Comparison of ENCODE assay signal across 10 cellular contexts in genomic region chr9:7150153-7150890, GRCh38.
DNase-seq lines count a peak whose midpoint lies in the region; ATAC-seq and TF ChIP-seq lines count a peak whose summit lies in the region.
"Had no signal": no experiment of that assay in that cellular context is flagged by ENCODE, and none has a peak within 500 bp of the region (broad histone marks: within the 10 kb centered on the region; RNA-seq: fewer than 3 reads in every experiment).

No MANE protein-coding gene starts in this region.

- 78% methylated on average over 8 of the region's 8 CpGs for WGBS in prostate gland

- no peak overlapping the region for H3K27ac ChIP-seq in prostate gland
- H3K27ac ChIP-seq: epithelial cell of prostate had no signal

- H3K27me3 ChIP-seq in prostate gland (replicated peaks; ENCODE audit: insufficient read depth) = no peaks in the 10 kb centered on the region

- no peak overlapping the region for H3K4me3 ChIP-seq in prostate gland

- H3K27ac Mint-ChIP-seq in activated naive CD8-positive, alpha-beta T cell = no peak overlapping the region
- H3K27ac Mint-ChIP-seq in activated naive CD8-positive, alpha-beta T cell treated with anti-CD3 and anti-CD28 coated beads, Interleukin-2, amount 50 U/mL, for 24 hours = no peak overlapping the region
- peak overlapping the region; percentile 55 for H3K27ac Mint-ChIP-seq in activated CD8-positive, alpha-beta T cell treated with anti-CD3 and anti-CD28 coated beads for 36 hours
- H3K27ac Mint-ChIP-seq in stimulated activated naive B cell treated with anti-CD40 and anti-IgM and Interleukin-4, amounts not matched to agents 10 μg/mL and 1 μg/mL and 100 μg/mL, for 72 hours = peak overlapping the region; percentile 59

- H3K27me3 Mint-ChIP-seq in activated naive CD8-positive, alpha-beta T cell = no peaks in the 10 kb centered on the region
- no peaks in the 10 kb centered on the region for H3K27me3 Mint-ChIP-seq in activated naive CD8-positive, alpha-beta T cell treated with anti-CD3 and anti-CD28 coated beads, Interleukin-2, amount 50 U/mL, for 24 hours
- no peaks in the 10 kb centered on the region for H3K27me3 Mint-ChIP-seq in activated CD8-positive, alpha-beta T cell treated with anti-CD3 and anti-CD28 coated beads for 36 hours
- H3K27me3 Mint-ChIP-seq in stimulated activated naive B cell treated with anti-CD40 and anti-IgM and Interleukin-4, amounts not matched to agents 10 μg/mL and 1 μg/mL and 100 μg/mL, for 72 hours = no peaks in the 10 kb centered on the region

- H3K4me1 Mint-ChIP-seq in activated naive CD8-positive, alpha-beta T cell (ENCODE audit: low read depth) = peaks cover 38% of the 10 kb centered on the region
- H3K4me1 Mint-ChIP-seq in activated naive CD8-positive, alpha-beta T cell treated with anti-CD3 and anti-CD28 coated beads, Interleukin-2, amount 50 U/mL, for 24 hours = peaks cover 22% of the 10 kb centered on the region
- H3K4me1 Mint-ChIP-seq in activated CD8-positive, alpha-beta T cell treated with anti-CD3 and anti-CD28 coated beads for 36 hours (ENCODE audit: low read depth) = peaks cover 29% of the 10 kb centered on the region
- peaks cover 24 to 39% of the 10 kb centered on the region in 2 donors for H3K4me1 Mint-ChIP-seq in stimulated activated naive B cell treated with anti-CD40 and anti-IgM and Interleukin-4, amounts not matched to agents 10 μg/mL and 1 μg/mL and 100 μg/mL, for 72 hours

- intact Hi-C loops in activated CD8-positive, alpha-beta T cell treated with anti-CD3 and anti-CD28 coated beads for 36 hours (cut with micrococcal nuclease) = no loop called here
- intact Hi-C loops in prostate gland (cut with DNase I) = no loop called here

- POLR2A ChIA-PET in activated CD8-positive, alpha-beta T cell treated with anti-CD3 and anti-CD28 coated beads for 36 hours (lab: Charles Lee) = no interaction called here

- no peak for ATAC-seq in activated naive CD8-positive, alpha-beta T cell treated with anti-CD3 and anti-CD28 coated beads, Interleukin-2, amount 50 U/mL, for 24 hours
- ATAC-seq in HG03469 (IDR thresholded peaks at IDR 0.05; ENCODE audit: unreplicated experiment) = peak; percentile 43
- no peak for ATAC-seq in activated CD8-positive, alpha-beta T cell treated with anti-CD3 and anti-CD28 coated beads for 36 hours
- peak; percentile 58 to 60 for ATAC-seq in stimulated activated naive B cell treated with anti-CD40 and anti-IgM and Interleukin-4, amounts not matched to agents 10 μg/mL and 1 μg/mL and 100 μg/mL, for 72 hours (replicated peaks)

- H3K36me3 ChIP-seq in prostate gland = no peaks in the 10 kb centered on the region

- H3K9me3 Mint-ChIP-seq in activated naive CD8-positive, alpha-beta T cell (ENCODE audit: low read depth) = no peaks in the 10 kb centered on the region
- H3K9me3 Mint-ChIP-seq in activated naive CD8-positive, alpha-beta T cell treated with anti-CD3 and anti-CD28 coated beads, Interleukin-2, amount 50 U/mL, for 24 hours = peaks cover 5% of the 10 kb centered on the region
- no peaks in the 10 kb centered on the region for H3K9me3 Mint-ChIP-seq in activated CD8-positive, alpha-beta T cell treated with anti-CD3 and anti-CD28 coated beads for 36 hours
- no peaks in the 10 kb centered on the region for H3K9me3 Mint-ChIP-seq in stimulated activated naive B cell treated with anti-CD40 and anti-IgM and Interleukin-4, amounts not matched to agents 10 μg/mL and 1 μg/mL and 100 μg/mL, for 72 hours

- no peaks in the 10 kb centered on the region for H3K4me1 ChIP-seq in prostate gland (replicated peaks)

- H3K36me3 Mint-ChIP-seq in activated naive CD8-positive, alpha-beta T cell = peaks cover 26% of the 10 kb centered on the region
- peaks cover 25% of the 10 kb centered on the region for H3K36me3 Mint-ChIP-seq in activated naive CD8-positive, alpha-beta T cell treated with anti-CD3 and anti-CD28 coated beads, Interleukin-2, amount 50 U/mL, for 24 hours (ENCODE audit: low read depth)
- H3K36me3 Mint-ChIP-seq in activated CD8-positive, alpha-beta T cell treated with anti-CD3 and anti-CD28 coated beads for 36 hours (ENCODE audit: low read depth) = peaks cover 30% of the 10 kb centered on the region
- peaks cover 44 to 75% of the 10 kb centered on the region in 2 donors for H3K36me3 Mint-ChIP-seq in stimulated activated naive B cell treated with anti-CD40 and anti-IgM and Interleukin-4, amounts not matched to agents 10 μg/mL and 1 μg/mL and 100 μg/mL, for 72 hours

- peak overlapping the region; percentile 21 for H3K4me3 Mint-ChIP-seq in activated naive CD8-positive, alpha-beta T cell
- no peak overlapping the region for H3K4me3 Mint-ChIP-seq in activated naive CD8-positive, alpha-beta T cell treated with anti-CD3 and anti-CD28 coated beads, Interleukin-2, amount 50 U/mL, for 24 hours
- H3K4me3 Mint-ChIP-seq in activated CD8-positive, alpha-beta T cell treated with anti-CD3 and anti-CD28 coated beads for 36 hours = no peak overlapping the region
- peak overlapping the region in 1 of 2 donors; percentile 8 for H3K4me3 Mint-ChIP-seq in stimulated activated naive B cell treated with anti-CD40 and anti-IgM and Interleukin-4, amounts not matched to agents 10 μg/mL and 1 μg/mL and 100 μg/mL, for 72 hours

- no peak for DNase-seq in activated naive CD8-positive, alpha-beta T cell treated with anti-CD3 and anti-CD28 coated beads, Interleukin-2, amount 50 U/mL, for 24 hours
- peak; percentile 6 for DNase-seq in activated CD8-positive, alpha-beta T cell treated with anti-CD3 and anti-CD28 coated beads for 36 hours
- no peak for DNase-seq in stimulated activated naive B cell treated with anti-CD40 and anti-IgM and Interleukin-4, amounts not matched to agents 10 μg/mL and 1 μg/mL and 100 μg/mL, for 72 hours
- no peak for DNase-seq in dermis blood vessel endothelial cell
- DNase-seq in SHP77 (lab: John Stamatoyannopoulos, UW) = no peak
- DNase-seq in prostate gland (ENCODE audit: low spot score) = no peak
- DNase-seq: IMR-90 had no signal

- CTCF ChIA-PET in activated CD8-positive, alpha-beta T cell treated with anti-CD3 and anti-CD28 coated beads for 36 hours (lab: Charles Lee) = interaction anchor here (1.1 kb wide), 1 partner anchor 98 kb away, joined by 3 read pairs; no protein-coding TSS in a partner anchor

- no peak for TF ChIP-seq POLR2A in prostate gland (IDR thresholded peaks at IDR 0.05)

- no peaks in the 10 kb centered on the region for H3K9me3 ChIP-seq in prostate gland

- no peak for TF ChIP-seq CTCF in activated CD8-positive, alpha-beta T cell treated with anti-CD3 and anti-CD28 coated beads for 36 hours (IDR thresholded peaks at IDR 0.05)
- TF ChIP-seq CTCF in prostate gland (IDR thresholded peaks at IDR 0.05) = no peak

Comparison
In these comparisons a context has a peak if more than half of its experiments do, and no peak if none do; other contexts are left out.
1. H3K27ac Mint-ChIP-seq: peak in activated CD8-positive, alpha-beta T cell treated with anti-CD3 and anti-CD28 coated beads for 36 hours (single experiment) and stimulated activated naive B cell treated with anti-CD40 and anti-IgM and Interleukin-4, amounts not matched to agents 10 μg/mL and 1 μg/mL and 100 μg/mL, for 72 hours (single experiment); none in activated naive CD8-positive, alpha-beta T cell (single experiment) and activated naive CD8-positive, alpha-beta T cell treated with anti-CD3 and anti-CD28 coated beads, Interleukin-2, amount 50 U/mL, for 24 hours (single experiment).
2. ATAC-seq: peak in HG03469 (single experiment) and stimulated activated naive B cell treated with anti-CD40 and anti-IgM and Interleukin-4, amounts not matched to agents 10 μg/mL and 1 μg/mL and 100 μg/mL, for 72 hours (2 of 2); none in activated naive CD8-positive, alpha-beta T cell treated with anti-CD3 and anti-CD28 coated beads, Interleukin-2, amount 50 U/mL, for 24 hours (single experiment) and activated CD8-positive, alpha-beta T cell treated with anti-CD3 and anti-CD28 coated beads for 36 hours (single experiment).